In genomic region chr7:7535688-7536087, GRCh38 we compare ENCODE assay signal across 15 cellular contexts. TPM values are rescaled to one million over a fixed set of nuclear protein-coding genes. Genes with fewer than 3 reads are reported as not detected.
"Had no signal": no experiment of that assay in that cellular context is flagged by ENCODE, and none has a peak within 500 bp of the region (broad histone marks: within the 10 kb centered on the region; RNA-seq: fewer than 3 reads in every experiment).

Gene COL28A1 (minus strand): TSS chr7:7535873. CDS start chr7:7532875, 2,998 bp downstream.

- H3K27me3 ChIP-seq: uterus had no signal

- H3K4me3 ChIP-seq: mucosa of descending colon, skin epidermis, uterus had no signal

- H3K4me1 ChIP-seq: uterus had no signal

- H3K36me3 ChIP-seq: uterus had no signal

- DNase-seq: activated CD4-positive, alpha-beta T cell treated with anti-CD3 and anti-CD28 coated beads, Interleukin-2, amount 50 U/mL, for 1 hour; activated CD4-positive, CD25-positive, alpha-beta regulatory T cell; activated naive CD4-positive, alpha-beta T cell treated with anti-CD3 and anti-CD28 coated beads for 36 hours; activated T-cell treated with anti-CD3 and anti-CD28 coated beads for 4 hours; effector memory CD4-positive, alpha-beta T cell; mucosa of descending colon; retina; T-helper 17 cell; uterus had no signal

- H3K9me3 ChIP-seq: mucosa of descending colon, uterus had no signal

- ATAC-seq: activated T-helper 17 cell treated with anti-CD3 and anti-CD28 coated beads, Interleukin-2, amount 50 U/mL, for 72 hours; natural killer cell treated with Interleukin-12 subunit alpha and Interleukin-12 subunit beta and Interleukin-15 and Interleukin-18, amount 100 ng/mL, for 72 hours; T-helper 17 cell had no signal

- H3K27ac ChIP-seq: skin epidermis, uterus had no signal

RNA-seq across cellular contexts. Expression of gene COL28A1, which starts in this region (rescaled TPM):
- total RNA-seq: activated CD8-positive, alpha-beta memory T cell treated with anti-CD3 and anti-CD28 coated beads for 36 hours; activated naive CD4-positive, alpha-beta T cell treated with anti-CD3 and anti-CD28 coated beads for 36 hours; glomerular endothelial cell; lung microvascular endothelial cell had no signal
